Comparison of ENCODE assay signal across 22 cellular contexts in the genomic region with DNA sequence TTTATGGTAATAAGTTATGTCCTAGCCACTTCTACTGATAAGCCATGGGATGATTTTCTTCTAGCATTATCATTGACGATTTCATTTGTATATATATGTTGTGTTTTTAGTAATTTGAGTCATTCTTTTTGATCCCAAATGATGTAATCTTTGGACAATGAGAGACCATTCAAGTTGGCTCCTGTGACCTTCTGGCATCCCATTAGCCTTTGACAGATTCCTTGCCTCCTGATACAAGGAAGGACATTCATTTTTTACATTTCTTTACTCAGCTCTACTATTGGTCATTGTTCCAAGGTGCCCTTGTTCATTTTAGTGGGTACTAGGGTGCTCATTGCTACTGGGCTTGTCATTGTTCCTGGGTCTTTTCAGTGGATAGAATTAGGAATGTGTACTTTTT.
"Had no signal": no experiment of that assay in that cellular context is flagged by ENCODE, and none has a peak within 500 bp of the region (broad histone marks: within the 10 kb centered on the region; RNA-seq: fewer than 3 reads in every experiment).

No MANE protein-coding gene starts in this region.

- H3K36me3 ChIP-seq: esophagus muscularis mucosa, gastrocnemius medialis, heart right ventricle, left lung, lower lobe of right lung had no signal

- H3K36me3 Mint-ChIP-seq: mesothelial cell of epicardium had no signal

- DNase-seq: dermis blood vessel endothelial cell; dorsolateral prefrontal cortex; effector CD4-positive, alpha-beta T cell; effector memory CD4-positive, alpha-beta T cell; foreskin keratinocyte; gastrocnemius medialis; glutamatergic neuron; head of caudate nucleus; heart right ventricle; hippocampal formation; left cardiac atrium; left lung; left ventricle myocardium superior; lower lobe of right lung; mesenchymal stem cell; mucosa of descending colon had no signal

- H3K4me3 Mint-ChIP-seq: mesothelial cell of epicardium had no signal

- H3K27ac Mint-ChIP-seq: mesothelial cell of epicardium had no signal

- H3K4me1 ChIP-seq: esophagus muscularis mucosa, foreskin keratinocyte, gastrocnemius medialis, lower lobe of right lung had no signal

- H3K4me3 ChIP-seq: coronary artery, dorsolateral prefrontal cortex, esophagus muscularis mucosa, gastrocnemius medialis, heart right ventricle, left lung, lower lobe of right lung, mucosa of descending colon had no signal

- H3K27me3 ChIP-seq: esophagus muscularis mucosa, foreskin keratinocyte, gastrocnemius medialis, left lung had no signal

- H3K4me1 Mint-ChIP-seq: mesothelial cell of epicardium had no signal

- H3K27ac ChIP-seq: coronary artery, dorsolateral prefrontal cortex, esophagus muscularis mucosa, foreskin keratinocyte, gastrocnemius medialis, heart right ventricle, left lung, lower lobe of right lung had no signal

- H3K9me3 Mint-ChIP-seq: mesothelial cell of epicardium had no signal

- H3K9me3 ChIP-seq: esophagus muscularis mucosa, gastrocnemius medialis, heart right ventricle, left lung, lower lobe of right lung, mucosa of descending colon had no signal

- FAIRE-seq: endothelial cell of umbilical vein, islet of Langerhans, keratinocyte had no signal
